In genomic region chr11:76810151-76810853, GRCh38 we compare ENCODE assay signal across 8 cellular contexts. TPM values are rescaled to one million over a fixed set of nuclear protein-coding genes. Genes with fewer than 3 reads are reported as not detected.
DNase-seq lines count a peak whose midpoint lies in the region; ATAC-seq and TF ChIP-seq lines count a peak whose summit lies in the region.

No MANE protein-coding gene starts in this region.

- no peak overlapping the region for H4K91ac ChIP-seq in H9 (ENCODE audit: insufficient read length, low read depth, low read length)

- H2BK120ac ChIP-seq in H9 (ENCODE audit: low read depth, low read length, poor library complexity, severe bottlenecking): no peak overlapping the region

- no peaks in the 10 kb centered on the region for H3K4me1 ChIP-seq in H9 (ENCODE audit: insufficient read depth, low read length)

- H3K23me2 ChIP-seq in H9 (ENCODE audit: insufficient read length, low read depth, low read length, poor library complexity, severe bottlenecking): no peaks in the 10 kb centered on the region

- H3K23ac ChIP-seq in H9 (ENCODE audit: insufficient read length, low read depth, low read length): no peak overlapping the region

- H3K4me2 ChIP-seq in H9 (ENCODE audit: insufficient read depth, insufficient read length, low read length): no peak overlapping the region

- H3K4ac ChIP-seq in H9 (ENCODE audit: low read depth, low read length): no peak overlapping the region

- H3K27me3 ChIP-seq in H9 (ENCODE audit: insufficient read depth, low read length): no peaks in the 10 kb centered on the region

- H3K27ac ChIP-seq in 22Rv1 (no peak overlapping the region), H9 (ENCODE audit: insufficient read length, low read depth, low read length) (no peak overlapping the region)

- no peak overlapping the region for H3K27ac Mint-ChIP-seq in H9
- H3K27ac Mint-ChIP-seq in endothelial cell (ENCODE audit: unreplicated experiment): no peak overlapping the region
- no peak overlapping the region for H3K27ac Mint-ChIP-seq in neural crest cell (ENCODE audit: unreplicated experiment)

- H4K5ac ChIP-seq in H9 (ENCODE audit: insufficient read length, low read depth, low read length): no peak overlapping the region

- H2BK5ac ChIP-seq in H9 (ENCODE audit: insufficient read length, low read length): no peak overlapping the region

- no peak overlapping the region for H3K18ac ChIP-seq in H9 (ENCODE audit: insufficient read length, low read depth, low read length)

- no peak for ATAC-seq in GM18511 (IDR thresholded peaks at IDR 0.05; ENCODE audit: unreplicated experiment)

- no CpG with 5 or more reads among the region's 11 CpGs for WGBS in H9 (ENCODE audit: extremely low coverage, insufficient read length, low lambda C conversion rate)

- H3K36me3 Mint-ChIP-seq in H9 (ENCODE audit: insufficient read depth in 1 of 3, low read depth in 3 of 3): peaks cover 13 to 22% (median 14%) of the 10 kb centered on the region in 3 experiments
- no peaks in the 10 kb centered on the region for H3K36me3 Mint-ChIP-seq in endothelial cell (ENCODE audit: low read depth, unreplicated experiment)
- peaks cover 6% of the 10 kb centered on the region for H3K36me3 Mint-ChIP-seq in neural crest cell (ENCODE audit: low read depth)

- H3K14ac ChIP-seq in H9 (ENCODE audit: insufficient read depth, low read length): no peak overlapping the region

- no peak overlapping the region for H2BK20ac ChIP-seq in H9 (ENCODE audit: low read depth, low read length, poor library complexity, severe bottlenecking)

- H3K79me1 ChIP-seq in H9 (ENCODE audit: insufficient read depth, low read depth, low read length, poor library complexity, severe bottlenecking): no peaks in the 10 kb centered on the region

- no peak overlapping the region for H2BK12ac ChIP-seq in H9 (ENCODE audit: insufficient read length, low read depth, low read length)

- no peak overlapping the region for H3T11ph ChIP-seq in H9 (ENCODE audit: low read length)

- H4K20me1 ChIP-seq in H9 (ENCODE audit: control insufficient read depth, insufficient read depth, insufficient read length): no peaks in the 10 kb centered on the region

- no peak overlapping the region for H3K56ac ChIP-seq in H9 (ENCODE audit: insufficient read length, low read depth, low read length)

- TF ChIP-seq CTCF in 22Rv1 (IDR thresholded peaks at IDR 0.05) (peak; percentile 76), H9 (conservative IDR thresholded peaks at IDR 0.05) (peak; percentile 39; the same call in 1 of the 3 replicates), endothelial cell (IDR thresholded peaks at IDR 0.05; ENCODE audit: unreplicated experiment) (peak; percentile 57), neural crest cell (conservative IDR thresholded peaks at IDR 0.05) (peak; percentile 64)

- H3K27me3 Mint-ChIP-seq in H9 (ENCODE audit: low read depth) (peaks cover 3% of the 10 kb centered on the region), endothelial cell (ENCODE audit: unreplicated experiment) (peaks cover 10% of the 10 kb centered on the region), neural crest cell (ENCODE audit: low read depth) (peaks cover 2% of the 10 kb centered on the region)

- H2BK15ac ChIP-seq in H9 (ENCODE audit: low read depth, low read length): no peak overlapping the region

- no peak overlapping the region for H2AFZ ChIP-seq in H9 (ENCODE audit: low read length)

- DNase-seq in H9: no peak
- DNase-seq in SKM-1 treated with dmso at 0.1 percent for 144 hours (lab: John Stamatoyannopoulos, UW; ENCODE audit: unreplicated experiment): peak; percentile 40
- DNase-seq in endothelial cell (ENCODE audit: low spot score): peak; percentile 47
- peak; percentile 30 for DNase-seq in neural crest cell (ENCODE audit: low read depth, low spot score)
- no peak for DNase-seq in retina
- DNase-seq in GM19238 (ENCODE audit: insufficient read length, low spot score): no peak

- no peak overlapping the region for H3K9ac ChIP-seq in H9 (ENCODE audit: extremely low read depth, insufficient read length, low read length)

- H3K79me2 ChIP-seq in H9 (ENCODE audit: insufficient read depth, low read length): no peaks in the 10 kb centered on the region

- peaks cover 23 to 34% of the 10 kb centered on the region in 2 experiments for H3K9me3 Mint-ChIP-seq in H9
- H3K9me3 Mint-ChIP-seq in endothelial cell (ENCODE audit: unreplicated experiment): no peaks in the 10 kb centered on the region
- peaks cover 5% of the 10 kb centered on the region for H3K9me3 Mint-ChIP-seq in neural crest cell

- no peak overlapping the region for H2AK5ac ChIP-seq in H9 (ENCODE audit: insufficient read length, low read length)

- H3K4me3 Mint-ChIP-seq in H9 (no peak overlapping the region), endothelial cell (ENCODE audit: unreplicated experiment) (no peak overlapping the region), neural crest cell (no peak overlapping the region)

- peaks cover 7% of the 10 kb centered on the region for H3K9me3 ChIP-seq in H9 (ENCODE audit: control insufficient read depth, low read depth, low read length)

- H3K4me1 Mint-ChIP-seq in H9 (peaks cover 20 to 27% of the 10 kb centered on the region in 2 experiments), endothelial cell (ENCODE audit: unreplicated experiment) (peaks cover 17% of the 10 kb centered on the region), neural crest cell (peaks cover 6% of the 10 kb centered on the region)

- H4K8ac ChIP-seq in H9 (replicated peaks; ENCODE audit: insufficient read length, low read depth, low read length): no peak overlapping the region

RNA-seq across cellular contexts. Expression of gene TSKU, which starts 27.1 kb away (rescaled TPM):
- total RNA-seq in H9 (2021) (25.4 and 27.4 TPM in 2 replicates), endothelial cell (ENCODE audit: unreplicated experiment) (29.9 TPM), neural crest cell (27.5 and 28.3 TPM in 2 replicates)

RNA-seq across cellular contexts. Expression of gene ACER3, which starts 50.4 kb away (rescaled TPM):
- 14.7 and 17.2 TPM in 2 replicates for total RNA-seq in H9 (2021)
- 17.3 TPM for total RNA-seq in endothelial cell (ENCODE audit: unreplicated experiment)
- total RNA-seq in neural crest cell: 16.7 and 19.0 TPM in 2 replicates

Comparison
In these comparisons a context has a peak if more than half of its experiments do, and no peak if none do; other contexts are left out.
1. DNase-seq: peak in SKM-1 treated with dmso at 0.1 percent for 144 hours (single experiment), endothelial cell (single experiment) and neural crest cell (single experiment); none in H9 (single experiment), retina (single experiment) and GM19238 (single experiment).
2. Peak in every context shown above with its lines, with median percentiles within 50 percentile points of each other: CTCF ChIP-seq.